ENCODE assay signal across 16 cellular contexts in genomic region chr15:99842071-99842470, GRCh38.
DNase-seq lines count a peak whose midpoint lies in the region; ATAC-seq lines count a peak whose summit lies in the region.
"Had no signal": no experiment of that assay in that cellular context is flagged by ENCODE, and none has a peak within 500 bp of the region (broad histone marks: within the 10 kb centered on the region; RNA-seq: fewer than 3 reads in every experiment).

No MANE protein-coding gene starts in this region.

- ATAC-seq in GM21529 (IDR thresholded peaks at IDR 0.05; ENCODE audit: unreplicated experiment) (peak; percentile 48), GM21447 (IDR thresholded peaks at IDR 0.05; ENCODE audit: unreplicated experiment) (no peak)
- peak; percentile 58 for ATAC-seq in stimulated activated naive CD8-positive, alpha-beta T cell treated with anti-CD3 and anti-CD28 coated beads, Interleukin-15, amount 100 ng/mL, for 72 hours

- H3K27ac Mint-ChIP-seq in activated naive CD4-positive, alpha-beta T cell treated with anti-CD3 and anti-CD28 coated beads for 36 hours: peak overlapping the region; percentile 75
- peak overlapping the region; percentile 50 for H3K27ac Mint-ChIP-seq in activated T-helper 1 cell treated with anti-CD3 and anti-CD28 coated beads, Interleukin-12 subunit alpha, Interleukin-12 subunit beta, Interleukin-2, Interleukin-4 antibody, amounts not matched to agents 30 ng/mL and 10 ng/mL and 1 ng/mL, durations not matched to agents 14 hours and 24 hours and 36 hours
- peak overlapping the region; percentile 7 to 53 for H3K27ac Mint-ChIP-seq in stimulated activated naive CD8-positive, alpha-beta T cell treated with anti-CD3 and anti-CD28 coated beads, Interleukin-15, amount 100 ng/mL, for 72 hours

- DNase-seq in activated naive CD4-positive, alpha-beta T cell treated with anti-CD3 and anti-CD28 coated beads for 36 hours: peak; percentile 14
- DNase-seq in activated naive CD4-positive, alpha-beta T cell treated with anti-CD3 and anti-CD28 coated beads, Interleukin-2, amount 50 U/mL, for 16 hours: no peak
- no peak for DNase-seq in activated T-helper 1 cell treated with anti-CD3 and anti-CD28 coated beads, Interleukin-12 subunit alpha, Interleukin-12 subunit beta, Interleukin-2, Interleukin-4 antibody, amounts not matched to agents 30 ng/mL and 10 ng/mL and 1 ng/mL, durations not matched to agents 14 hours and 24 hours and 36 hours (ENCODE audit: low spot score)
- DNase-seq in stimulated activated naive CD8-positive, alpha-beta T cell treated with anti-CD3 and anti-CD28 coated beads, Interleukin-15, amount 100 ng/mL, for 72 hours: peak in 1 of 2 donors; percentile 12
- DNase-seq in SW 1271 (lab: John Stamatoyannopoulos, UW): no peak
- DNase-seq: COR-L47, DMS153, KG1, NCI-H1048, NCI-H1436 treated with DMSO at 0.1 percent for 48 hours, NCI-H2029 treated with DMSO at 0.1 percent for 48 hours, NCI-H2171 treated with DMSO at 0.1 percent for 48 hours, NCI-H510A, NCI-H774 had no signal

- peaks cover 49% of the 10 kb centered on the region for H3K4me1 Mint-ChIP-seq in activated naive CD4-positive, alpha-beta T cell treated with anti-CD3 and anti-CD28 coated beads for 36 hours (ENCODE audit: low read depth)
- H3K4me1 Mint-ChIP-seq in activated T-helper 1 cell treated with anti-CD3 and anti-CD28 coated beads, Interleukin-12 subunit alpha, Interleukin-12 subunit beta, Interleukin-2, Interleukin-4 antibody, amounts not matched to agents 30 ng/mL and 10 ng/mL and 1 ng/mL, durations not matched to agents 14 hours and 24 hours and 36 hours (ENCODE audit: low read depth): peaks cover 40% of the 10 kb centered on the region
- peaks cover 60% of the 10 kb centered on the region for H3K4me1 Mint-ChIP-seq in stimulated activated naive CD8-positive, alpha-beta T cell treated with anti-CD3 and anti-CD28 coated beads, Interleukin-15, amount 100 ng/mL, for 72 hours

- intact Hi-C loops in activated naive CD4-positive, alpha-beta T cell treated with anti-CD3 and anti-CD28 coated beads for 36 hours (cut with micrococcal nuclease): loop anchor here (10.0 kb wide), 1 partner anchor 417 kb away; no protein-coding TSS in a partner anchor
- intact Hi-C loops in activated T-helper 1 cell treated with anti-CD3 and anti-CD28 coated beads, Interleukin-12 subunit alpha, Interleukin-12 subunit beta, Interleukin-2, Interleukin-4 antibody, amounts not matched to agents 30 ng/mL and 10 ng/mL and 1 ng/mL, durations not matched to agents 14 hours and 24 hours and 36 hours (cut with micrococcal nuclease): loop anchor here (10.0 kb wide), 1 partner anchor 237 kb away; no protein-coding TSS in a partner anchor

- H3K4me3 Mint-ChIP-seq in activated naive CD4-positive, alpha-beta T cell treated with anti-CD3 and anti-CD28 coated beads for 36 hours: no peak overlapping the region
- H3K4me3 Mint-ChIP-seq in activated T-helper 1 cell treated with anti-CD3 and anti-CD28 coated beads, Interleukin-12 subunit alpha, Interleukin-12 subunit beta, Interleukin-2, Interleukin-4 antibody, amounts not matched to agents 30 ng/mL and 10 ng/mL and 1 ng/mL, durations not matched to agents 14 hours and 24 hours and 36 hours: peak overlapping the region; percentile 2
- H3K4me3 Mint-ChIP-seq in stimulated activated naive CD8-positive, alpha-beta T cell treated with anti-CD3 and anti-CD28 coated beads, Interleukin-15, amount 100 ng/mL, for 72 hours: peak overlapping the region; percentile 31 to 34

- H3K27me3 Mint-ChIP-seq in activated naive CD4-positive, alpha-beta T cell treated with anti-CD3 and anti-CD28 coated beads for 36 hours (ENCODE audit: low read depth): no peaks in the 10 kb centered on the region
- H3K27me3 Mint-ChIP-seq in activated T-helper 1 cell treated with anti-CD3 and anti-CD28 coated beads, Interleukin-12 subunit alpha, Interleukin-12 subunit beta, Interleukin-2, Interleukin-4 antibody, amounts not matched to agents 30 ng/mL and 10 ng/mL and 1 ng/mL, durations not matched to agents 14 hours and 24 hours and 36 hours (ENCODE audit: insufficient read depth): no peaks in the 10 kb centered on the region
- no peaks in the 10 kb centered on the region for H3K27me3 Mint-ChIP-seq in stimulated activated naive CD8-positive, alpha-beta T cell treated with anti-CD3 and anti-CD28 coated beads, Interleukin-15, amount 100 ng/mL, for 72 hours

- H3K36me3 Mint-ChIP-seq in activated naive CD4-positive, alpha-beta T cell treated with anti-CD3 and anti-CD28 coated beads for 36 hours (ENCODE audit: low read depth): peaks cover 29% of the 10 kb centered on the region
- peaks cover 19% of the 10 kb centered on the region for H3K36me3 Mint-ChIP-seq in activated T-helper 1 cell treated with anti-CD3 and anti-CD28 coated beads, Interleukin-12 subunit alpha, Interleukin-12 subunit beta, Interleukin-2, Interleukin-4 antibody, amounts not matched to agents 30 ng/mL and 10 ng/mL and 1 ng/mL, durations not matched to agents 14 hours and 24 hours and 36 hours (ENCODE audit: low read depth)

- CTCF ChIA-PET in activated naive CD4-positive, alpha-beta T cell treated with anti-CD3 and anti-CD28 coated beads for 36 hours (lab: Charles Lee): no interaction called here

- no peaks in the 10 kb centered on the region for H3K9me3 Mint-ChIP-seq in activated naive CD4-positive, alpha-beta T cell treated with anti-CD3 and anti-CD28 coated beads for 36 hours
- no peaks in the 10 kb centered on the region for H3K9me3 Mint-ChIP-seq in activated T-helper 1 cell treated with anti-CD3 and anti-CD28 coated beads, Interleukin-12 subunit alpha, Interleukin-12 subunit beta, Interleukin-2, Interleukin-4 antibody, amounts not matched to agents 30 ng/mL and 10 ng/mL and 1 ng/mL, durations not matched to agents 14 hours and 24 hours and 36 hours
- peaks cover 7 to 13% of the 10 kb centered on the region in 2 donors for H3K9me3 Mint-ChIP-seq in stimulated activated naive CD8-positive, alpha-beta T cell treated with anti-CD3 and anti-CD28 coated beads, Interleukin-15, amount 100 ng/mL, for 72 hours
